ENCODE assay signal across 8 cellular contexts in genomic region chr6:39309942-39310531, GRCh38. TPM values are rescaled to one million over a fixed set of nuclear protein-coding genes. Genes with fewer than 3 reads are reported as not detected.
DNase-seq lines count a peak whose midpoint lies in the region; ATAC-seq, FAIRE-seq and TF ChIP-seq lines count a peak whose summit lies in the region.

No MANE protein-coding gene starts in this region.

- H3K4me1 Mint-ChIP-seq in astrocyte (ENCODE audit: low read depth, unreplicated experiment): peaks cover 1% of the 10 kb centered on the region

- H3K27ac Mint-ChIP-seq in astrocyte (ENCODE audit: unreplicated experiment): no peak overlapping the region

- ATAC-seq in gastrocnemius medialis (peak; percentile 44 to 49), GM21576 (IDR thresholded peaks at IDR 0.05; ENCODE audit: unreplicated experiment) (no peak)

- no peaks in the 10 kb centered on the region for H3K4me1 ChIP-seq in MM.1S (ENCODE audit: low read length)
- H3K4me1 ChIP-seq in astrocyte (ENCODE audit: insufficient read depth, low read length): no peaks in the 10 kb centered on the region
- peaks cover 0 to 10% of the 10 kb centered on the region in 2 donors for H3K4me1 ChIP-seq in gastrocnemius medialis

- H3K9me3 ChIP-seq in MM.1S (replicated peaks; ENCODE audit: insufficient read depth, low read length): no peaks in the 10 kb centered on the region
- H3K9me3 ChIP-seq in astrocyte (ENCODE audit: insufficient read depth, low read depth, low read length): no peaks in the 10 kb centered on the region
- H3K9me3 ChIP-seq in gastrocnemius medialis: no peaks in the 10 kb centered on the region

- H3K36me3 Mint-ChIP-seq in astrocyte (ENCODE audit: low read depth, unreplicated experiment): peaks cover under 1% of the 10 kb centered on the region

- no peak for TF ChIP-seq POLR2A in gastrocnemius medialis (IDR thresholded peaks at IDR 0.05)

- no peak overlapping the region for H3K4me3 Mint-ChIP-seq in astrocyte (ENCODE audit: unreplicated experiment)

- no peak overlapping the region for H3K9ac ChIP-seq in MM.1S (ENCODE audit: low read length)
- no peak overlapping the region for H3K9ac ChIP-seq in astrocyte (ENCODE audit: low read length)

- peaks cover 85% of the 10 kb centered on the region for H3K27me3 Mint-ChIP-seq in astrocyte (ENCODE audit: low read depth, unreplicated experiment)

- H3K27ac ChIP-seq in MM.1S (ENCODE audit: low read length): no peak overlapping the region
- H3K27ac ChIP-seq in astrocyte (ENCODE audit: low read depth, low read length): no peak overlapping the region
- H3K27ac ChIP-seq in gastrocnemius medialis: no peak overlapping the region

- H3K36me3 ChIP-seq in MM.1S (replicated peaks; ENCODE audit: insufficient read depth, low read length) (no peaks in the 10 kb centered on the region), astrocyte (ENCODE audit: insufficient read depth, low read length) (no peaks in the 10 kb centered on the region), gastrocnemius medialis (no peaks in the 10 kb centered on the region)

- peaks cover 2% of the 10 kb centered on the region for H3K9me3 Mint-ChIP-seq in astrocyte (ENCODE audit: unreplicated experiment)

- H3K27me3 ChIP-seq in MM.1S (replicated peaks; ENCODE audit: insufficient read depth, low read length) (peaks cover 39% of the 10 kb centered on the region), astrocyte (ENCODE audit: insufficient read depth, low read length) (peaks cover 25% of the 10 kb centered on the region), gastrocnemius medialis (peaks cover 3 to 21% (median 13%) of the 10 kb centered on the region in 3 donors)

- intact Hi-C loops in gastrocnemius medialis (cut with DNase I; ENCODE audit: low total_unique reads): loop anchor here (1.0 to 2.0 kb wide), 3 partner anchors 144 to 438 kb away; no protein-coding TSS in a partner anchor

- peak; percentile 12 for DNase-seq in NCI-H2107 (lab: John Stamatoyannopoulos, UW)
- DNase-seq in NCI-H2107 treated with DMSO at 0.1 percent for 48 hours (lab: John Stamatoyannopoulos, UW; ENCODE audit: unreplicated experiment): no peak
- peak; percentile 50 for DNase-seq in MM.1S
- peak in 4 of 5 donors; percentile 17 to 45 (median 32) for DNase-seq in T-helper 1 cell
- peak; percentile 18 for DNase-seq in astrocyte (ENCODE audit: low read depth)
- DNase-seq in hepatic stellate cell (ENCODE audit: low spot score): peak; percentile 93
- DNase-seq in gastrocnemius medialis: peak; percentile 31 to 38

- H3K9me2 ChIP-seq in MM.1S (replicated peaks; ENCODE audit: insufficient read depth, low read length): no peaks in the 10 kb centered on the region

- no peak overlapping the region for H2AFZ ChIP-seq in MM.1S (ENCODE audit: low read length)
- H2AFZ ChIP-seq in astrocyte (ENCODE audit: low read depth, low read length): no peak overlapping the region

- no peak for FAIRE-seq in astrocyte (lab: Jason Lieb, UNC)

- H3K4me2 ChIP-seq in MM.1S (ENCODE audit: low read depth, low read length) (no peak overlapping the region), astrocyte (ENCODE audit: low read length) (no peak overlapping the region)

- H4K20me1 ChIP-seq in MM.1S (ENCODE audit: insufficient read depth, low read length): no peaks in the 10 kb centered on the region
- no peaks in the 10 kb centered on the region for H4K20me1 ChIP-seq in astrocyte (ENCODE audit: insufficient read depth, low read length)

- TF ChIP-seq CTCF in MM.1S (IDR thresholded peaks at IDR 0.05; ENCODE audit: low read length) (peak; percentile 87), astrocyte (IDR thresholded peaks at IDR 0.05; ENCODE audit: insufficient read depth, low read depth, low read length) (peak; percentile 76), gastrocnemius medialis (IDR thresholded peaks at IDR 0.05 in 4 of 5, conservative IDR thresholded peaks at IDR 0.05 in 1 of 5) (peak; percentile 33 to 84 (median 80))

- in situ Hi-C loops in gastrocnemius medialis (cut with MboI; ENCODE audit: low sequenced_read_pairs in 4 of 4): loop anchor here (5.0 to 25.0 kb wide), 6 partner anchors 145 to 448 kb away; no protein-coding TSS in a partner anchor

- no peaks in the 10 kb centered on the region for H3F3A ChIP-seq in MM.1S (ENCODE audit: insufficient read depth, low read length)

- H3K79me2 ChIP-seq in MM.1S (ENCODE audit: low read length) (no peaks in the 10 kb centered on the region), astrocyte (ENCODE audit: insufficient read depth, low read length) (no peaks in the 10 kb centered on the region)

- no peak overlapping the region for H3K4me3 ChIP-seq in MM.1S (ENCODE audit: low read length)
- H3K4me3 ChIP-seq in astrocyte (ENCODE audit: insufficient read depth, low read depth, low read length): no peak overlapping the region
- no peak overlapping the region for H3K4me3 ChIP-seq in gastrocnemius medialis

RNA-seq across cellular contexts. Expression of gene KCNK17, which starts 4.2 kb away (rescaled TPM):
- total RNA-seq in astrocyte (not detected in 2 replicates), gastrocnemius medialis (not detected)

RNA-seq across cellular contexts. Expression of gene KCNK16, which starts 12.5 kb away (rescaled TPM):
- total RNA-seq in astrocyte (not detected in 2 replicates), gastrocnemius medialis (not detected)
